ENCODE assay signal across 11 cellular contexts in genomic region chr1:235971020-235971419, GRCh38.
DNase-seq lines count a peak whose midpoint lies in the region; ATAC-seq and TF ChIP-seq lines count a peak whose summit lies in the region.
"Had no signal": no experiment of that assay in that cellular context is flagged by ENCODE, and none has a peak within 500 bp of the region (broad histone marks: within the 10 kb centered on the region; RNA-seq: fewer than 3 reads in every experiment).

No MANE protein-coding gene starts in this region.

- no peaks in the 10 kb centered on the region; the same call in 1 of the 2 replicates for H3K9me2 ChIP-seq in GM23338 (ENCODE audit: insufficient read depth)

- H3K79me2 ChIP-seq in GM23338 (replicated peaks; ENCODE audit: insufficient read depth), result no peaks in the 10 kb centered on the region

- H3F3A ChIP-seq in GM23338 (replicated peaks; ENCODE audit: low read depth), result no peaks in the 10 kb centered on the region

- H3K9me3 ChIP-seq in Panc1 (ENCODE audit: control insufficient read depth, insufficient read depth, low read depth, low read length), result no peaks in the 10 kb centered on the region
- H3K9me3 ChIP-seq: right lobe of liver had no signal

- no peaks in the 10 kb centered on the region for H3K36me3 ChIP-seq in GM23338 (ENCODE audit: insufficient read depth)
- H3K36me3 ChIP-seq in Panc1 (ENCODE audit: control insufficient read depth, insufficient read depth, low read length), result 0 out of 2 replicates have a peak, but pooled peaks cover 1% of the 10 kb centered on the region

- H3K4me2 ChIP-seq in GM23338, result peak overlapping the region; percentile 83

- TSS peak; percentile 54 for BruUV-seq in Panc1 (replicated peaks; lab: Mats Ljungman, UMichigan)

- H3K27me3 ChIP-seq in GM23338 (ENCODE audit: insufficient read depth) (no peaks in the 10 kb centered on the region), Panc1 (ENCODE audit: control insufficient read depth, insufficient read depth, low read length) (no peaks in the 10 kb centered on the region)
- H3K27me3 ChIP-seq: right lobe of liver had no signal

- DNase-seq in GM23338 (ENCODE audit: low spot score), result no peak
- DNase-seq in Panc1 (ENCODE audit: low read depth, low spot score), result no peak
- DNase-seq in fibroblast of the aortic adventitia (ENCODE audit: low read depth), result no peak
- no peak for DNase-seq in 8988T
- no peak for DNase-seq in NCI-H2227 treated with DMSO at 0.1 percent for 48 hours (lab: John Stamatoyannopoulos, UW)
- no peak for DNase-seq in NCI-H1436 treated with DMSO at 0.1 percent for 48 hours (lab: John Stamatoyannopoulos, UW)

- peaks cover 2% of the 10 kb centered on the region; the same call in 2 of the 3 replicates for H3K36me3 Mint-ChIP-seq in GM23338 (ENCODE audit: low read depth)

- peaks cover 2% of the 10 kb centered on the region; the same call in 2 of the 3 replicates for H3K4me1 Mint-ChIP-seq in GM23338

- no peak overlapping the region for H3K4me3 Mint-ChIP-seq in GM23338

- no peak overlapping the region; the same call in 1 of the 2 replicates for H3K4me3 ChIP-seq in GM23338
- peak overlapping the region; percentile 33 to 54; a peak in 3 of 4 replicates for H3K4me3 ChIP-seq in Panc1 (ENCODE audit: low read depth in 2 of 2, low read length in 2 of 2)
- H3K4me3 ChIP-seq in fibroblast of the aortic adventitia (ENCODE audit: low read depth, low read length), result peak overlapping the region; percentile 32
- H3K4me3 ChIP-seq in skin epidermis, result peak overlapping the region in 2 of 7 experiments; percentile 7 to 29

- no peaks in the 10 kb centered on the region for H4K20me1 ChIP-seq in GM23338 (replicated peaks; ENCODE audit: insufficient read depth)

- CTCF ChIA-PET in Panc1 (lab: Charles Lee), result interaction anchor here (0.5 to 2.1 kb wide), 16 partner anchors 37 to 457 kb away, joined by 3 to 17 read pairs (median 5); partner anchors contain the start of gene LYST

- no peak for TF ChIP-seq CTCF in GM23338 (conservative IDR thresholded peaks at IDR 0.05; ENCODE audit: low read depth in 2 of 2)
- TF ChIP-seq CTCF in Panc1 (IDR thresholded peaks at IDR 0.05), result no peak
- TF ChIP-seq CTCF in fibroblast of the aortic adventitia (IDR thresholded peaks at IDR 0.05; ENCODE audit: insufficient read depth, low read length), result no peak

- H3K27ac ChIP-seq in GM23338 (ENCODE audit: low read depth) (no peak overlapping the region), Panc1 (ENCODE audit: low read length) (peak overlapping the region; percentile 98), skin epidermis (peak overlapping the region in 17 of 21 experiments; percentile 1 to 98 (median 87))

- in situ Hi-C loops in Panc1 (cut with HindIII; ENCODE audit: low pct_unique_long_range_greater_than_20kb, low sequenced_read_pairs), result no loop called here

- no peak overlapping the region for H3K27ac Mint-ChIP-seq in GM23338

- intact Hi-C loops in Panc1 (cut with micrococcal nuclease; ENCODE audit: unreplicated experiment), result loop anchor here (5.0 kb wide), 2 partner anchors 104 to 459 kb away; partner anchors contain the start of gene LYST

- H3K4me1 ChIP-seq in GM23338 (ENCODE audit: insufficient read depth), result peaks cover 4% of the 10 kb centered on the region; the same call in 1 of the 2 replicates
- H3K4me1 ChIP-seq in Panc1 (ENCODE audit: control insufficient read depth, insufficient read depth, low read length), result peaks cover 20% of the 10 kb centered on the region

- H2AFZ ChIP-seq in GM23338, result peak overlapping the region; percentile 100

- POLR2A ChIA-PET in Panc1 (lab: Charles Lee), result interaction anchor here (0.6 to 1.2 kb wide), 3 partner anchors 68 to 106 kb away, joined by 3 to 4 read pairs (median 3); no protein-coding TSS in a partner anchor

- H3K9me3 Mint-ChIP-seq in GM23338, result no peaks in the 10 kb centered on the region
- H3K9me3 Mint-ChIP-seq: activated T-cell treated with anti-CD3 and anti-CD28 coated beads, Interleukin-2, amount 50 U/mL, for 72 hours; T-helper 1 cell treated with Interleukin-12 subunit alpha and Interleukin-12 subunit beta and Interleukin-4 antibody, amounts not matched to agents 30 μg/mL and 1 μg/mL, for 36 hours had no signal

- peaks cover 6% of the 10 kb centered on the region for H3K27me3 Mint-ChIP-seq in GM23338 (ENCODE audit: insufficient read depth, low read depth, poor library complexity)

- ATAC-seq in GM23338 (no peak), Panc1 (peak; percentile 3; the same call in 1 of the 2 replicates), HG02870 (IDR thresholded peaks at IDR 0.05; ENCODE audit: unreplicated experiment) (no peak)

TF ChIP-seq in GM23338, 12 proteins besides CTCF, POLR2A, EP300 and RAD21:
- TF ChIP-seq NANOG (IDR thresholded peaks at IDR 0.05; ENCODE audit: borderline replicate concordance), result no peak
- TF ChIP-seq ZNF462 (CRISPR knock-in tag; IDR thresholded peaks at IDR 0.05), result no peak
- no peak for TF ChIP-seq POLR2AphosphoS5 (IDR thresholded peaks at IDR 0.05; ENCODE audit: low read depth)
- no peak for TF ChIP-seq EZH2phosphoT487 (IDR thresholded peaks at IDR 0.05; ENCODE audit: unreplicated experiment)
TF ChIP-seq in GM23338: peak in this region for 0.
